ENCODE assay signal across 24 cellular contexts in the genomic region with DNA sequence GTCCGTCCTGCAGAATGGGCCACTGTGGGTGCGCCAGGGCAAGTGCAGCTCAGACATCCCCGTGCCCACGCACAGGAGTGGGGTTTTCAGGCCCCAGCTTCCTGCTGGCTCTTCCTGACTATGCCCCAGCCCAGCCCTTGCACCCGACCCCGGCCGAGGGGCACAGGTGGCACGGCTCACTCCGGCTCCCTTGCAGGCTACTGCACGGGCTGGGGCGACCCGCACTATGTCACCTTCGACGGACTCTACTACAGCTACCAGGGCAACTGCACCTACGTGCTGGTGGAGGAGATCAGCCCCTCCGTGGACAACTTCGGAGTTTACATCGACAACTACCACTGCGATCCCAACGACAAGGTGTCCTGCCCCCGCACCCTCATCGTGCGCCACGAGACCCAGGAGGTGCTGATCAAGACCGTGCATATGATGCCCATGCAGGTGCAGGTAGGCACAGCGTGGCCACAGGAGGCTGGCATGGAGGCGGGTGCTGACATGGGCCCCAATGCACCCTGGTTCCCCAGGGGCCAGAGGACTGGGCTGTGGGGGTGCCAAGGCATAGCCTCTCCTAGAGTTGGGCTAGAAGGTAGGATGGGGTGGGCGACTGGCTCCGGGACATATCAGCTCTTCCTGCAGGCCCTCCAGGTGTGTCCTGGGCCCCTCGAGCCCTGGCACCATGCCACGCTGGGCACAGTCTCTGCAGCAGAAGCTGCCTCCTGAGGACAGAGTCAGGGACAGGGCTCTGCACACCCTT. TPM values are rescaled to one million over a fixed set of nuclear protein-coding genes. Genes with fewer than 3 reads are reported as not detected.
"Had no signal": no experiment of that assay in that cellular context is flagged by ENCODE, and none has a peak within 500 bp of the region (broad histone marks: within the 10 kb centered on the region; RNA-seq: fewer than 3 reads in every experiment).

No MANE protein-coding gene starts in this region.

- H3K36me3 Mint-ChIP-seq: naive thymus-derived CD8-positive, alpha-beta T cell had no signal

- H3K4me1 Mint-ChIP-seq: stimulated activated naive CD8-positive, alpha-beta T cell treated with anti-CD3 and anti-CD28 coated beads, Interleukin-15, amount 100 ng/mL, for 72 hours had no signal

- H3K27ac ChIP-seq: dorsolateral prefrontal cortex, hepatocyte, right lobe of liver, testis, tibial nerve had no signal

- H3K36me3 ChIP-seq: right lobe of liver, tibial nerve had no signal

- H3K4me3 ChIP-seq: dorsolateral prefrontal cortex, hepatocyte, right lobe of liver, testis, tibial nerve had no signal

- H3K27me3 Mint-ChIP-seq: naive thymus-derived CD8-positive, alpha-beta T cell; stimulated activated naive CD8-positive, alpha-beta T cell treated with anti-CD3 and anti-CD28 coated beads, Interleukin-15, amount 100 ng/mL, for 72 hours had no signal

- H3K9me3 Mint-ChIP-seq: naive thymus-derived CD8-positive, alpha-beta T cell had no signal

- H3K4me1 ChIP-seq: right lobe of liver, testis, tibial nerve had no signal

- H3K27me3 ChIP-seq: hepatocyte, right lobe of liver, testis had no signal

- H3K9me3 ChIP-seq: right lobe of liver, testis, tibial nerve had no signal

- H3K4me3 Mint-ChIP-seq: naive thymus-derived CD8-positive, alpha-beta T cell; stimulated activated naive B cell treated with anti-CD40 and anti-IgM and Interleukin-4, amounts not matched to agents 10 μg/mL and 1 μg/mL and 100 μg/mL, for 72 hours; stimulated activated naive CD8-positive, alpha-beta T cell treated with anti-CD3 and anti-CD28 coated beads, Interleukin-15, amount 100 ng/mL, for 72 hours had no signal

- ATAC-seq: left lobe of liver; naive thymus-derived CD8-positive, alpha-beta T cell; stimulated activated naive B cell treated with anti-CD40 and anti-IgM and Interleukin-4, amounts not matched to agents 10 μg/mL and 1 μg/mL and 100 μg/mL, for 72 hours; stimulated activated naive CD8-positive, alpha-beta T cell treated with anti-CD3 and anti-CD28 coated beads, Interleukin-15, amount 100 ng/mL, for 72 hours had no signal

- H3K27ac Mint-ChIP-seq: naive thymus-derived CD8-positive, alpha-beta T cell; stimulated activated naive B cell treated with anti-CD40 and anti-IgM and Interleukin-4, amounts not matched to agents 10 μg/mL and 1 μg/mL and 100 μg/mL, for 72 hours had no signal

- DNase-seq: central memory CD4-positive, alpha-beta T cell; cortex of kidney; dorsolateral prefrontal cortex; effector CD8-positive, alpha-beta T cell; foreskin melanocyte; head of caudate nucleus; kidney glomerular epithelial cell; mesendoderm; naive thymus-derived CD8-positive, alpha-beta T cell; stimulated activated CD4-positive, alpha-beta T cell treated with anti-CD3 and anti-CD28 coated beads, Interleukin-15, amount 100 ng/mL, for 24 hours; stimulated activated CD4-positive, alpha-beta T cell treated with anti-CD3 and anti-CD28 coated beads, Interleukin-1b, Interleukin-23, amount 100 ng/mL, for 48 hours; stimulated activated CD4-positive, alpha-beta T cell treated with anti-CD3 and anti-CD28 coated beads, Interleukin-4, amount 100 ng/mL, for 24 hours; stimulated activated naive B cell treated with anti-CD40 and anti-IgM and Interleukin-4, amounts not matched to agents 10 μg/mL and 1 μg/mL and 100 μg/mL, for 72 hours; stimulated activated naive CD8-positive, alpha-beta T cell treated with anti-CD3 and anti-CD28 coated beads, Interleukin-15, amount 100 ng/mL, for 72 hours; testis had no signal

RNA-seq across cellular contexts. Expression of gene MUC2, which starts 27.7 kb away (rescaled TPM):
- total RNA-seq: lung microvascular endothelial cell; naive thymus-derived CD8-positive, alpha-beta T cell; osteocyte; tibial nerve; urinary bladder had no signal
- polyA plus RNA-seq: naive thymus-derived CD8-positive, alpha-beta T cell; neural cell had no signal

RNA-seq across cellular contexts. Expression of gene MUC5AC, which starts 55.4 kb away (rescaled TPM):
- total RNA-seq: lung microvascular endothelial cell; naive thymus-derived CD8-positive, alpha-beta T cell; osteocyte; right lobe of liver; subcutaneous adipose tissue; tibial nerve; urinary bladder had no signal
- polyA plus RNA-seq: naive thymus-derived CD8-positive, alpha-beta T cell; neural cell; urinary bladder had no signal
